ENCODE assay signal across 8 cellular contexts in the genomic region with DNA sequence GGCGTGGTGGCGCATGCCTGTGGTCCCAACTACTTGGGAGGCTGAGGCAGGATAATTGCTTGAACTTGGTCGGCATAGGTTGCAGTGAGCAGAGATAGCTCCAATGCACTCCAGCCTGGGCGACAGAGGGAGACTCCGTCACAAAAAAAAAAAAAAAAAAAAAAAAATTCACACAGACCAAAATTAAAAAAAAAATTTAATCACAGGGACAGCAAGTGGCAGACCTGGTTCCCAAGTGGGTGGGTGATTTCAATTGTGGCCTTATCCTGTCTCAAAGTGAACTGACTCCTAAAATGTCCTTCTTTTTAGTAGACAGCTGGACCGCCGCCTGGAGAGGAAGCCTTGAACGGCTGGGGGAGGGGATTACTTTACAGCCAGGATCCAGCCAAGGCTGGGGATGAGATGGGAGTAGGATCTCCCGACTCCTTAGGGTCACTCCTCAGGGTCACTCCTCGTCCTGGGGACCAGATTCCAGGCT. TPM values are rescaled to one million over a fixed set of nuclear protein-coding genes. Genes with fewer than 3 reads are reported as not detected.
A peak's percentile ranks its signal among the peaks of the same experiment; 100 is the strongest.
DNase-seq lines count a peak whose midpoint lies in the region; ATAC-seq and TF ChIP-seq lines count a peak whose summit lies in the region.

No MANE protein-coding gene starts in this region.

- H3K9me3 ChIP-seq in BLaER1, result no peaks in the 10 kb centered on the region
- no peaks in the 10 kb centered on the region for H3K9me3 ChIP-seq in HUES6 (ENCODE audit: control insufficient read depth, insufficient read depth, low read depth, low read length)
- no peaks in the 10 kb centered on the region for H3K9me3 ChIP-seq in colonic mucosa
- H3K9me3 ChIP-seq in naive thymus-derived CD4-positive, alpha-beta T cell (ENCODE audit: control insufficient read depth in 2 of 3, low read length in 3 of 3), result no peaks in the 10 kb centered on the region

- H3K27ac ChIP-seq in BLaER1 (no peak overlapping the region), HUES6 (ENCODE audit: low read depth, low read length) (no peak overlapping the region), colonic mucosa (no peak overlapping the region)
- no peak overlapping the region for H3K27ac ChIP-seq in naive thymus-derived CD4-positive, alpha-beta T cell (ENCODE audit: low read depth, low read length)

- peaks cover 56% of the 10 kb centered on the region for H4K20me1 ChIP-seq in BLaER1

- peak overlapping the region; percentile 66 to 89 (median 82) for H3K4me3 Mint-ChIP-seq in naive thymus-derived CD4-positive, alpha-beta T cell

- CTCF ChIA-PET in naive thymus-derived CD4-positive, alpha-beta T cell (lab: Charles Lee), result interaction anchor here (0.6 to 1.5 kb wide), 2 partner anchors 85 to 863 kb away, joined by 3 to 4 read pairs; a partner anchor contains a TSS

- no peaks in the 10 kb centered on the region for H3K36me3 Mint-ChIP-seq in naive thymus-derived CD4-positive, alpha-beta T cell

- TF ChIP-seq CTCF in colonic mucosa (IDR thresholded peaks at IDR 0.05), result no peak

- peaks cover 80% of the 10 kb centered on the region for H3K27me3 ChIP-seq in BLaER1
- H3K27me3 ChIP-seq in HUES6 (ENCODE audit: control insufficient read depth, insufficient read depth, low read length), result peaks cover 78% of the 10 kb centered on the region
- H3K27me3 ChIP-seq in colonic mucosa, result peaks cover 34% of the 10 kb centered on the region
- H3K27me3 ChIP-seq in naive thymus-derived CD4-positive, alpha-beta T cell (ENCODE audit: control insufficient read depth in 2 of 2, insufficient read depth in 2 of 2, low read length in 2 of 2), result no peaks in the 10 kb centered on the region

- DNase-seq in colonic mucosa, result no peak
- DNase-seq in naive thymus-derived CD4-positive, alpha-beta T cell, result no peak
- DNase-seq in NK-92 (lab: John Stamatoyannopoulos, UW; ENCODE audit: unreplicated experiment), result no peak
- DNase-seq in inferior parietal cortex (ENCODE audit: extremely low spot score), result no peak
- DNase-seq in NCI-H748 (lab: John Stamatoyannopoulos, UW; ENCODE audit: unreplicated experiment), result no peak
- DNase-seq in T1000 (lab: John Stamatoyannopoulos, UW), result no peak

- intact Hi-C loops in colonic mucosa (cut with DNase I), result no loop called here
- intact Hi-C loops in naive thymus-derived CD4-positive, alpha-beta T cell (cut with micrococcal nuclease), result loop anchor here in 1 of 2 donors (5.0 kb wide), 1 partner anchor 85 kb away; a partner anchor contains a TSS

- ATAC-seq in naive thymus-derived CD4-positive, alpha-beta T cell, result no peak

- no peaks in the 10 kb centered on the region for H3K36me3 ChIP-seq in BLaER1
- H3K36me3 ChIP-seq in HUES6 (ENCODE audit: control insufficient read depth, insufficient read depth, low read length), result no peaks in the 10 kb centered on the region
- no peaks in the 10 kb centered on the region for H3K36me3 ChIP-seq in colonic mucosa
- H3K36me3 ChIP-seq in naive thymus-derived CD4-positive, alpha-beta T cell (ENCODE audit: control insufficient read depth in 2 of 3, insufficient read depth in 3 of 3, low read length in 3 of 3), result no peaks in the 10 kb centered on the region

- H3K27ac Mint-ChIP-seq in naive thymus-derived CD4-positive, alpha-beta T cell, result peak overlapping the region in 2 of 9 donors; percentile 40 to 77

- H3K4me3 ChIP-seq in BLaER1, result peak overlapping the region; percentile 62
- H3K4me3 ChIP-seq in HUES6 (ENCODE audit: low read depth, low read length), result peak overlapping the region; percentile 51
- H3K4me3 ChIP-seq in colonic mucosa, result peak overlapping the region; percentile 46
- peak overlapping the region; percentile 69 for H3K4me3 ChIP-seq in naive thymus-derived CD4-positive, alpha-beta T cell (ENCODE audit: low read length)

- peaks cover 0 to 59% (median 6%) of the 10 kb centered on the region in 5 donors for H3K27me3 Mint-ChIP-seq in naive thymus-derived CD4-positive, alpha-beta T cell

- H3K9me3 Mint-ChIP-seq in naive thymus-derived CD4-positive, alpha-beta T cell, result no peaks in the 10 kb centered on the region

- POLR2A ChIA-PET in naive thymus-derived CD4-positive, alpha-beta T cell (lab: Charles Lee), result interaction anchor here (0.7 to 1.8 kb wide), 7 partner anchors 10 to 571 kb away, joined by 3 to 4 read pairs (median 3); a partner anchor contains a TSS

- peaks cover 9 to 28% (median 20%) of the 10 kb centered on the region in 7 donors for H3K4me1 Mint-ChIP-seq in naive thymus-derived CD4-positive, alpha-beta T cell

- H3K4me1 ChIP-seq in BLaER1, result peaks cover 32% of the 10 kb centered on the region
- H3K4me1 ChIP-seq in HUES6 (ENCODE audit: control insufficient read depth, insufficient read depth, low read length), result peaks cover 17% of the 10 kb centered on the region; the same call in 1 of the 2 replicates
- H3K4me1 ChIP-seq in colonic mucosa, result peaks cover 5% of the 10 kb centered on the region
- H3K4me1 ChIP-seq in naive thymus-derived CD4-positive, alpha-beta T cell (ENCODE audit: control insufficient read depth in 2 of 2, insufficient read depth in 2 of 2, low read length in 2 of 2), result peaks cover 14 to 15% of the 10 kb centered on the region in 2 donors

- H3K9ac ChIP-seq in BLaER1 (no peak overlapping the region), HUES6 (ENCODE audit: low read length) (no peak overlapping the region), colonic mucosa (ENCODE audit: low read depth in 2 of 2, low read length in 2 of 2) (no peak overlapping the region)

- peak overlapping the region; percentile 87 for H3K4me2 ChIP-seq in BLaER1

RNA-seq across cellular contexts. Expression of a gene that starts 1.6 kb away (rescaled TPM):
- under 1 TPM; 0.05 to 0.13 TPM for total RNA-seq in colonic mucosa
- total RNA-seq in naive thymus-derived CD4-positive, alpha-beta T cell, result 1 to 10 TPM in 4 of 5 experiments, under 1 TPM in 1; 0.99 to 5.3 (median 3.8) TPM
- 1 to 10 TPM; 1.9 to 3.8 TPM for polyA plus RNA-seq in naive thymus-derived CD4-positive, alpha-beta T cell

RNA-seq across cellular contexts. Expression of a gene that starts 30.7 kb away (rescaled TPM):
- total RNA-seq in colonic mucosa, result 10 to 100 TPM; 53.8 to 78.7 TPM
- total RNA-seq in naive thymus-derived CD4-positive, alpha-beta T cell, result 10 to 100 TPM; 70.0 to 85.2 (median 71.4) TPM
- polyA plus RNA-seq in naive thymus-derived CD4-positive, alpha-beta T cell, result 10 to 100 TPM; 55.5 to 61.6 TPM
